ENCODE assay signal across 1 cellular context in genomic region chr2:169761251-169761969, GRCh38.
TF ChIP-seq lines count a peak whose summit lies in the region.

No MANE protein-coding gene starts in this region.

TF ChIP-seq in GM12878, 131 proteins besides CTCF, POLR2A, EP300 and RAD21 (continued from another document):
- no peak for TF ChIP-seq HSF1 (IDR thresholded peaks at IDR 0.05; ENCODE audit: low read depth, low read length)
- peak; percentile 48; the same call in 1 of the 2 replicates for TF ChIP-seq RELB (IDR thresholded peaks at IDR 0.05; ENCODE audit: low read depth)
- no peak for TF ChIP-seq E4F1 (IDR thresholded peaks at IDR 0.05; ENCODE audit: borderline replicate concordance, partially characterized antibody)
- no peak for TF ChIP-seq YBX1 (IDR thresholded peaks at IDR 0.05)
- TF ChIP-seq NFXL1 (IDR thresholded peaks at IDR 0.05; ENCODE audit: borderline replicate concordance), result no peak
- peak in 1 of 2 experiments; percentile 23; a peak in 1 of 4 replicates for TF ChIP-seq BHLHE40 (IDR thresholded peaks at IDR 0.05; ENCODE audit: borderline replicate concordance in 1 of 2, low read depth in 2 of 2, low read length in 1 of 2)
- no peak for TF ChIP-seq KLF5 (IDR thresholded peaks at IDR 0.05; ENCODE audit: partially characterized antibody)
- no peak for TF ChIP-seq TCF7 (IDR thresholded peaks at IDR 0.05; ENCODE audit: borderline replicate concordance)
- no peak for TF ChIP-seq NR2C1 (IDR thresholded peaks at IDR 0.05)
